1 cellular context compared by ENCODE assay signal in genomic region chr1:237042892-237043576, GRCh38.
A peak's percentile ranks its signal among the peaks of the same experiment; 100 is the strongest.
TF ChIP-seq lines count a peak whose summit lies in the region.

No MANE protein-coding gene starts in this region.

TF ChIP-seq in HEK293, 187 proteins besides CTCF, POLR2A, EP300 and RAD21 (continued from another document and continues in another):
- TF ChIP-seq MZF1 (tag by site-specific recombination; IDR thresholded peaks at IDR 0.05; ENCODE audit: borderline replicate concordance) (no peak; the same call in 1 of the 2 replicates), KLF1 (tag by site-specific recombination; IDR thresholded peaks at IDR 0.05) (peak; percentile 2; the same call in 1 of the 2 replicates), ZFP37 (tag by site-specific recombination; IDR thresholded peaks at IDR 0.05) (peak; percentile 94), ZNF16 (tag by site-specific recombination; IDR thresholded peaks at IDR 0.05; ENCODE audit: low read depth) (no peak), ZNF202 (tag by site-specific recombination; IDR thresholded peaks at IDR 0.05; ENCODE audit: borderline replicate concordance) (no peak), ZNF223 (tag by site-specific recombination; IDR thresholded peaks at IDR 0.05) (peak; percentile 56; the same call in 1 of the 2 replicates), ZNF449 (tag by site-specific recombination; IDR thresholded peaks at IDR 0.05) (no peak), YY2 (tag by site-specific recombination; IDR thresholded peaks at IDR 0.05) (no peak; the same call in 1 of the 2 replicates), OSR2 (tag by site-specific recombination; IDR thresholded peaks at IDR 0.05) (peak; percentile 11; the same call in 1 of the 2 replicates), SP3 (tag by site-specific recombination; IDR thresholded peaks at IDR 0.05) (peak; percentile 15; the same call in 1 of the 2 replicates), ZNF404 (tag by site-specific recombination; IDR thresholded peaks at IDR 0.05) (no peak), ZNF701 (tag by site-specific recombination; IDR thresholded peaks at IDR 0.05) (no peak), RBAK (tag by site-specific recombination; IDR thresholded peaks at IDR 0.05) (no peak), ZNF169 (tag by site-specific recombination; IDR thresholded peaks at IDR 0.05) (no peak), EGR2 (tag by site-specific recombination; IDR thresholded peaks at IDR 0.05; ENCODE audit: low read depth) (peak; percentile 82), PRDM2 (tag by site-specific recombination; IDR thresholded peaks at IDR 0.05; ENCODE audit: borderline replicate concordance) (0 out of 2 replicates have a peak, but pooled peaks have one; percentile 21), ZNF184 (tag by site-specific recombination; IDR thresholded peaks at IDR 0.05) (no peak), SCRT2 (tag by site-specific recombination; IDR thresholded peaks at IDR 0.05) (no peak), ZNF560 (tag by site-specific recombination; IDR thresholded peaks at IDR 0.05; ENCODE audit: borderline replicate concordance) (no peak), ZNF433 (tag by site-specific recombination; IDR thresholded peaks at IDR 0.05; ENCODE audit: low read depth) (no peak), PRDM6 (tag by site-specific recombination; IDR thresholded peaks at IDR 0.05) (no peak), SETDB1 (IDR thresholded peaks at IDR 0.05; ENCODE audit: insufficient read length, low read length) (no peak), ZBTB8A (tag by site-specific recombination; IDR thresholded peaks at IDR 0.05) (peak; percentile 27; the same call in 1 of the 2 replicates), ZNF23 (tag by site-specific recombination; IDR thresholded peaks at IDR 0.05; ENCODE audit: borderline replicate concordance) (no peak), IKZF3 (tag by site-specific recombination; IDR thresholded peaks at IDR 0.05) (no peak; the same call in 1 of the 2 replicates), KLF9 (tag by site-specific recombination; IDR thresholded peaks at IDR 0.05; ENCODE audit: low read depth) (no peak), GLI4 (tag by site-specific recombination; IDR thresholded peaks at IDR 0.05) (no peak; the same call in 1 of the 2 replicates), ZNF239 (tag by site-specific recombination; IDR thresholded peaks at IDR 0.05) (no peak), ZSCAN16 (tag by site-specific recombination; IDR thresholded peaks at IDR 0.05) (0 out of 2 replicates have a peak, but pooled peaks have one; percentile 10), ZFP3 (tag by site-specific recombination; IDR thresholded peaks at IDR 0.05; ENCODE audit: low read depth) (no peak), BCL6B (tag by site-specific recombination; IDR thresholded peaks at IDR 0.05) (no peak), ZBTB20 (tag by site-specific recombination; IDR thresholded peaks at IDR 0.05) (peak; percentile 86), ZNF623 (tag by site-specific recombination; IDR thresholded peaks at IDR 0.05) (no peak), ZSCAN30 (tag by site-specific recombination; IDR thresholded peaks at IDR 0.05) (no peak), ZNF274 (IDR thresholded peaks at IDR 0.05; ENCODE audit: low read length) (no peak), ZNF274 (tag by site-specific recombination; IDR thresholded peaks at IDR 0.05; ENCODE audit: borderline replicate concordance) (no peak), ZNF658 (tag by site-specific recombination; IDR thresholded peaks at IDR 0.05) (no peak), ZNF302 (tag by site-specific recombination; IDR thresholded peaks at IDR 0.05; ENCODE audit: low read depth) (no peak), ZNF366 (tag by site-specific recombination; conservative IDR thresholded peaks at IDR 0.05) (peak; percentile 64), PRDM10 (tag by site-specific recombination; IDR thresholded peaks at IDR 0.05) (no peak), ZNF692 (tag by site-specific recombination; IDR thresholded peaks at IDR 0.05) (peak; percentile 48), ZNF2 (tag by site-specific recombination; IDR thresholded peaks at IDR 0.05) (peak; percentile 72), ZNF621 (tag by site-specific recombination; IDR thresholded peaks at IDR 0.05) (no peak), ZNF311 (tag by site-specific recombination; IDR thresholded peaks at IDR 0.05; ENCODE audit: borderline replicate concordance) (no peak), HOXD13 (CRISPR knock-in tag; IDR thresholded peaks at IDR 0.05; ENCODE audit: borderline replicate concordance) (no peak; the same call in 1 of the 2 replicates), ZNF610 (tag by site-specific recombination; IDR thresholded peaks at IDR 0.05; ENCODE audit: borderline replicate concordance) (peak; percentile 12; the same call in 1 of the 2 replicates), GLIS1 (tag by site-specific recombination; IDR thresholded peaks at IDR 0.05) (peak; percentile 77), ZNF510 (tag by site-specific recombination; IDR thresholded peaks at IDR 0.05; ENCODE audit: insufficient replicate concordance) (no peak), PATZ1 (tag by site-specific recombination; IDR thresholded peaks at IDR 0.05) (peak; percentile 84), ZNF211 (tag by site-specific recombination; IDR thresholded peaks at IDR 0.05; ENCODE audit: low read depth) (no peak), ZNF501 (tag by site-specific recombination; IDR thresholded peaks at IDR 0.05) (peak; percentile 82), ZNF394 (tag by site-specific recombination; IDR thresholded peaks at IDR 0.05; ENCODE audit: borderline replicate concordance) (peak; percentile 32; the same call in 1 of the 2 replicates)
